Comparison of ENCODE assay signal across 9 cellular contexts in genomic region chr3:170154569-170155143, GRCh38. TPM values are rescaled to one million over a fixed set of nuclear protein-coding genes. Genes with fewer than 3 reads are reported as not detected.
DNase-seq lines count a peak whose midpoint lies in the region; ATAC-seq, FAIRE-seq and TF ChIP-seq lines count a peak whose summit lies in the region.
"Had no signal": no experiment of that assay in that cellular context is flagged by ENCODE, and none has a peak within 500 bp of the region (broad histone marks: within the 10 kb centered on the region; RNA-seq: fewer than 3 reads in every experiment).

No MANE protein-coding gene starts in this region.

- H3K27me3 Mint-ChIP-seq in chondrocyte (ENCODE audit: low read depth): no peaks in the 10 kb centered on the region

- H3K4me1 Mint-ChIP-seq in chondrocyte (ENCODE audit: low read depth): peaks cover 27% of the 10 kb centered on the region

- H3K4me3 Mint-ChIP-seq in chondrocyte (ENCODE audit: unreplicated experiment): no peak overlapping the region

- H3K9me3 Mint-ChIP-seq in chondrocyte (ENCODE audit: low read depth): no peaks in the 10 kb centered on the region

- peak overlapping the region; percentile 30 for H3K27ac Mint-ChIP-seq in chondrocyte (ENCODE audit: unreplicated experiment)

- H3K27ac ChIP-seq in lower lobe of right lung: no peak overlapping the region

- H3K36me3 ChIP-seq in lower lobe of right lung (peaks cover 14% of the 10 kb centered on the region), HAP-1 (replicated peaks) (peaks cover 6% of the 10 kb centered on the region)

- H3K36me3 Mint-ChIP-seq in chondrocyte (ENCODE audit: low read depth): peaks cover 7% of the 10 kb centered on the region

- no peak overlapping the region for H3K4me3 ChIP-seq in lower lobe of right lung
- no peak overlapping the region for H3K4me3 ChIP-seq in HAP-1

- TF ChIP-seq CTCF in GM13976 (IDR thresholded peaks at IDR 0.05; ENCODE audit: borderline replicate concordance, control extremely low read depth, extremely low read depth, insufficient read depth, missing control alignments): no peak
- no peak for TF ChIP-seq CTCF in chondrocyte (IDR thresholded peaks at IDR 0.05)
- no peak for TF ChIP-seq CTCF in lower lobe of right lung (IDR thresholded peaks at IDR 0.05)

- H3K9me3 ChIP-seq in lower lobe of right lung (no peaks in the 10 kb centered on the region), HAP-1 (no peaks in the 10 kb centered on the region)

- DNase-seq in GM13976 (ENCODE audit: low spot score) (peak; percentile 72), KG1 (lab: John Stamatoyannopoulos, UW) (peak; percentile 26), chondrocyte (ENCODE audit: low spot score) (no peak), RCC 7860 (ENCODE audit: low spot score) (no peak), lower lobe of right lung (no peak), HAP-1 (ENCODE audit: low spot score in 2 of 2) (no peak), HK-2 (ENCODE audit: unreplicated experiment) (no peak)

- no peak for FAIRE-seq in RCC 7860 (lab: Jason Lieb, UNC)
- FAIRE-seq: endothelial cell of umbilical vein had no signal

- in situ Hi-C loops in GM13976 (cut with MboI; ENCODE audit: low sequenced_read_pairs, unreplicated experiment) (no loop called here), HAP-1 (cut with MboI; ENCODE audit: low sequenced_read_pairs) (no loop called here)

- H3K4me1 ChIP-seq in lower lobe of right lung (peaks cover 24% of the 10 kb centered on the region), HAP-1 (no peaks in the 10 kb centered on the region)

- H3K27me3 ChIP-seq in lower lobe of right lung (ENCODE audit: low read depth) (no peaks in the 10 kb centered on the region), HAP-1 (ENCODE audit: low read depth) (no peaks in the 10 kb centered on the region)

- intact Hi-C loops in lower lobe of right lung (cut with DNase I): no loop called here

- peak; percentile 93 for ATAC-seq in GM21576 (IDR thresholded peaks at IDR 0.05; ENCODE audit: unreplicated experiment)
- no peak for ATAC-seq in lower lobe of right lung

RNA-seq across cellular contexts. Expression of gene PHC3, which starts 26.9 kb away (rescaled TPM):
- total RNA-seq in chondrocyte (45.6 to 52.6 TPM (median 45.8 TPM) in 3 replicates), lower lobe of right lung (89.9 TPM)

Comparison
In these comparisons a context has a peak if more than half of its experiments do, and no peak if none do; other contexts are left out.
1. DNase-seq: peak in GM13976 (single experiment) and KG1 (single experiment); none in chondrocyte (single experiment), RCC 7860 (single experiment), lower lobe of right lung (single experiment), HAP-1 (0 of 2) and HK-2 (single experiment).